ENCODE assay signal across 1 cellular context in the genomic region with DNA sequence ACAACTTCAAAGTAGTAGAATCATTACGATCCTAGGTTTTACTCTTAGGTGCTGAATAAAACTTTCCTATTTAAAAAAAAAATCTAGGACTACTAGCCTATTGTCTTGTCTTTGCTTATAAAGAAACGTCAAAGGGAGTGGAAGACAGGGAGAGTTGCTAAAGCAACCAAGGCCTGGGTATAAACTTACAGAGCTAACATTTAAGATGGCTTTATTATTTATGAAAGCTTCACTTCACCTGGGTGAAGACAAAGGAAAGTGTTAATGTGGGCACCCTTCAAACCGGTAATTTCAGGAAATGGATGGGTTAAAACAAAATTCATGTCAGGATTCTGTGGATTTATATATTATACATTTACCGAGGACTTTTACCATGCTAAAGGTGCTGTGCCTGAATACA.
TF ChIP-seq lines count a peak whose summit lies in the region.

No MANE protein-coding gene starts in this region.

TF ChIP-seq in HCT116, 20 proteins besides CTCF, POLR2A, EP300 and RAD21:
- no peak for TF ChIP-seq YY1 (IDR thresholded peaks at IDR 0.05; ENCODE audit: extremely low read depth, insufficient replicate concordance, low read depth, low read length)
- no peak for TF ChIP-seq EGR1 (IDR thresholded peaks at IDR 0.05; ENCODE audit: low read depth)
- TF ChIP-seq, protein P1, sequence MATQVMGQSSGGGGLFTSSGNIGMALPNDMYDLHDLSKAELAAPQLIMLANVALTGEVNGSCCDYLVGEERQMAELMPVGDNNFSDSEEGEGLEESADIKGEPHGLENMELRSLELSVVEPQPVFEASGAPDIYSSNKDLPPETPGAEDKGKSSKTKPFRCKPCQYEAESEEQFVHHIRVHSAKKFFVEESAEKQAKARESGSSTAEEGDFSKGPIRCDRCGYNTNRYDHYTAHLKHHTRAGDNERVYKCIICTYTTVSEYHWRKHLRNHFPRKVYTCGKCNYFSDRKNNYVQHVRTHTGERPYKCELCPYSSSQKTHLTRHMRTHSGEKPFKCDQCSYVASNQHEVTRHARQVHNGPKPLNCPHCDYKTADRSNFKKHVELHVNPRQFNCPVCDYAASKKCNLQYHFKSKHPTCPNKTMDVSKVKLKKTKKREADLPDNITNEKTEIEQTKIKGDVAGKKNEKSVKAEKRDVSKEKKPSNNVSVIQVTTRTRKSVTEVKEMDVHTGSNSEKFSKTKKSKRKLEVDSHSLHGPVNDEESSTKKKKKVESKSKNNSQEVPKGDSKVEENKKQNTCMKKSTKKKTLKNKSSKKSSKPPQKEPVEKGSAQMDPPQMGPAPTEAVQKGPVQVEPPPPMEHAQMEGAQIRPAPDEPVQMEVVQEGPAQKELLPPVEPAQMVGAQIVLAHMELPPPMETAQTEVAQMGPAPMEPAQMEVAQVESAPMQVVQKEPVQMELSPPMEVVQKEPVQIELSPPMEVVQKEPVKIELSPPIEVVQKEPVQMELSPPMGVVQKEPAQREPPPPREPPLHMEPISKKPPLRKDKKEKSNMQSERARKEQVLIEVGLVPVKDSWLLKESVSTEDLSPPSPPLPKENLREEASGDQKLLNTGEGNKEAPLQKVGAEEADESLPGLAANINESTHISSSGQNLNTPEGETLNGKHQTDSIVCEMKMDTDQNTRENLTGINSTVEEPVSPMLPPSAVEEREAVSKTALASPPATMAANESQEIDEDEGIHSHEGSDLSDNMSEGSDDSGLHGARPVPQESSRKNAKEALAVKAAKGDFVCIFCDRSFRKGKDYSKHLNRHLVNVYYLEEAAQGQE (IDR thresholded peaks at IDR 0.05; ENCODE audit: low read depth) = no peak
- no peak for TF ChIP-seq SP1 (IDR thresholded peaks at IDR 0.05; ENCODE audit: low read depth)
- TF ChIP-seq EZH2 (IDR thresholded peaks at IDR 0.05) = no peak
- TF ChIP-seq JUND (IDR thresholded peaks at IDR 0.05) = no peak
